14 cellular contexts compared by ENCODE assay signal in the genomic region with DNA sequence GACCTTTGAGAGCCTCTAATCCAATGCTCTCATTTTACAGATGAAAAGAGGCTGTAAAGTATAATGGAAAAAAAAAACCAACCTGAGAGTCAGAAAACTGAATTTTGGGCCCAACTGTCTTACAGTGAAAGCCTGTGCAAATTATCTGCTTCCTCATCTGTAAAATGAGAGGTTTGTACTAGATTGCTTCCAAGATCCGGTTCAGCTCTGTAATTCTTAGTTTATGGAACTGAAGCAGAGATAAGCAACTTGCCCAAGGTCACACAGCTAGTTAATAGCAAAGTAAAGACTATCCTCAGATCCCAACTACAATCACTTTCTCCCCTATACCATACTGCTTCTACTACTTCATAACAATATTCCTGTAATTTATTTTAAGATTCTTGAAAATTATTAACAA. TPM values are rescaled to one million over a fixed set of nuclear protein-coding genes. Genes with fewer than 3 reads are reported as not detected.
DNase-seq lines count a peak whose midpoint lies in the region; ATAC-seq and TF ChIP-seq lines count a peak whose summit lies in the region.
"Had no signal": no experiment of that assay in that cellular context is flagged by ENCODE, and none has a peak within 500 bp of the region (broad histone marks: within the 10 kb centered on the region; RNA-seq: fewer than 3 reads in every experiment).

No MANE protein-coding gene starts in this region.

- H3K9me3 ChIP-seq in HEK293 (ENCODE audit: control insufficient read depth, insufficient read depth, low read depth, low read length) (no peaks in the 10 kb centered on the region), hepatocyte (ENCODE audit: low read depth) (no peaks in the 10 kb centered on the region)
- H3K9me3 ChIP-seq: psoas muscle had no signal

- H3K36me3 Mint-ChIP-seq in CD14-positive monocyte, result peaks cover 0 to 1% of the 10 kb centered on the region in 2 donors

- POLR2A ChIA-PET in HEK293 (lab: Yijun Ruan, JAX), result interaction anchor here (1.2 kb wide), 1 partner anchor 226 kb away, joined by 3 read pairs; the partner anchor contains the start of gene GORASP2
- POLR2A ChIA-PET in GM10248 (lab: Yijun Ruan, JAX), result interaction anchor here (1.1 kb wide), 1 partner anchor 262 kb away, joined by 3 read pairs; no protein-coding TSS in a partner anchor

- H4K20me1 ChIP-seq in hepatocyte (ENCODE audit: insufficient read depth, poor library complexity, severe bottlenecking), result peaks cover 96% of the 10 kb centered on the region

- H2AFZ ChIP-seq in hepatocyte, result no peak overlapping the region

- peaks cover 56% of the 10 kb centered on the region for H3K4me1 Mint-ChIP-seq in CD14-positive monocyte

- DNase-seq in CD14-positive monocyte (ENCODE audit: low spot score) (no peak), hepatocyte (ENCODE audit: low spot score) (no peak), occipital lobe (lab: John Stamatoyannopoulos, UW) (no peak), GM10248 (ENCODE audit: extremely low spot score) (no peak)
- DNase-seq: GOT3, hippocampal formation, psoas muscle, WERI-Rb-1 had no signal

- H3K27ac Mint-ChIP-seq in CD14-positive monocyte, result peak overlapping the region in 4 of 7 donors; percentile 19 to 60 (median 30)
- H3K27ac Mint-ChIP-seq: stimulated activated memory B cell treated with anti-CD40 and anti-IgM and Interleukin-4, amounts not matched to agents 10 μg/mL and 1 μg/mL and 100 μg/mL, for 72 hours had no signal

- H3K27ac ChIP-seq in HEK293 (ENCODE audit: extremely low read depth, low read depth, low read length) (0 out of 2 replicates have a peak overlapping the region, but pooled peaks have one; percentile 26), hepatocyte (no peak overlapping the region)
- H3K27ac ChIP-seq: psoas muscle, RWPE1, WERI-Rb-1 had no signal

- intact Hi-C loops in CD14-positive monocyte (cut with micrococcal nuclease), result no loop called here

- H3K79me2 ChIP-seq in hepatocyte, result peaks cover 98% of the 10 kb centered on the region

- H3K4me2 ChIP-seq in hepatocyte, result peak overlapping the region; percentile 1

- TF ChIP-seq CTCF in CD14-positive monocyte (IDR thresholded peaks at IDR 0.05), result no peak
- TF ChIP-seq CTCF in HEK293 (tag by site-specific recombination; IDR thresholded peaks at IDR 0.05), result no peak
- no peak for TF ChIP-seq CTCF in hepatocyte (IDR thresholded peaks at IDR 0.05; ENCODE audit: poor library complexity)
- no peak for TF ChIP-seq CTCF in GM10248 (IDR thresholded peaks at IDR 0.05; ENCODE audit: control extremely low read depth, extremely low read depth, low read depth, missing control alignments)

- CTCF ChIA-PET in HEK293 (lab: Yijun Ruan, JAX) (no interaction called here), GM10248 (lab: Yijun Ruan, JAX) (interaction anchor here (0.8 to 3.5 kb wide), 7 partner anchors 8 to 262 kb away, joined by 3 to 10 read pairs (median 5); no protein-coding TSS in a partner anchor)

- no peaks in the 10 kb centered on the region for H3K27me3 Mint-ChIP-seq in CD14-positive monocyte (ENCODE audit: low read depth in 3 of 3)
- H3K27me3 Mint-ChIP-seq: stimulated activated memory B cell treated with anti-CD40 and anti-IgM and Interleukin-4, amounts not matched to agents 10 μg/mL and 1 μg/mL and 100 μg/mL, for 72 hours had no signal

- H3K4me1 ChIP-seq in HEK293 (ENCODE audit: control insufficient read depth, insufficient read depth, low read length) (peaks cover 15% of the 10 kb centered on the region), hepatocyte (ENCODE audit: insufficient read depth) (peaks cover 18% of the 10 kb centered on the region)

- no peaks in the 10 kb centered on the region for H3K9me2 ChIP-seq in hepatocyte (replicated peaks; ENCODE audit: insufficient read depth)

- no peaks in the 10 kb centered on the region for H3K27me3 ChIP-seq in hepatocyte

- 17% methylated on average over 1 of the region's 1 CpG for whole genome bisulfite sequencing in hepatocyte (ENCODE audit: low lambda C conversion rate, missing lambda C conversion rate)

- H3K4me3 ChIP-seq in HEK293 (ENCODE audit: low read depth, low read length) (no peak overlapping the region), hepatocyte (no peak overlapping the region)
- H3K4me3 ChIP-seq: psoas muscle had no signal

- H3K4me3 Mint-ChIP-seq in CD14-positive monocyte, result no peak overlapping the region
- H3K4me3 Mint-ChIP-seq: stimulated activated memory B cell treated with anti-CD40 and anti-IgM and Interleukin-4, amounts not matched to agents 10 μg/mL and 1 μg/mL and 100 μg/mL, for 72 hours had no signal

- ATAC-seq in SK-N-SH treated with all-trans-retinoic acid at 6 μM for 48 hours, result peak; percentile 24; the same call in 2 of the 3 replicates
- ATAC-seq in GM21619 (IDR thresholded peaks at IDR 0.05; ENCODE audit: unreplicated experiment), result no peak
- ATAC-seq in GM21381 (IDR thresholded peaks at IDR 0.05; ENCODE audit: unreplicated experiment), result no peak
- ATAC-seq: psoas muscle; stimulated activated memory B cell treated with anti-CD40 and anti-IgM and Interleukin-4, amounts not matched to agents 10 μg/mL and 1 μg/mL and 100 μg/mL, for 72 hours had no signal

- no peaks in the 10 kb centered on the region for H3K9me3 Mint-ChIP-seq in CD14-positive monocyte
- H3K9me3 Mint-ChIP-seq: stimulated activated memory B cell treated with anti-CD40 and anti-IgM and Interleukin-4, amounts not matched to agents 10 μg/mL and 1 μg/mL and 100 μg/mL, for 72 hours had no signal

- H3K36me3 ChIP-seq in HEK293 (ENCODE audit: control insufficient read depth in 2 of 2, insufficient read depth in 1 of 2, low read length in 2 of 2), result no peaks in the 10 kb centered on the region
- H3K36me3 ChIP-seq in hepatocyte (replicated peaks; ENCODE audit: insufficient read depth, low read depth), result no peaks in the 10 kb centered on the region
- H3K36me3 ChIP-seq: WERI-Rb-1 had no signal

TF ChIP-seq in HEK293, 187 proteins besides CTCF, POLR2A, EP300 and RAD21 (continues in another document):
- peak; percentile 67 for TF ChIP-seq SP7 (tag by site-specific recombination; IDR thresholded peaks at IDR 0.05)
- TF ChIP-seq PRDM6 (tag by site-specific recombination; IDR thresholded peaks at IDR 0.05), result peak; percentile 88
- TF ChIP-seq ZNF335 (tag by site-specific recombination; conservative IDR thresholded peaks at IDR 0.05), result no peak
- TF ChIP-seq ZNF549 (tag by site-specific recombination; IDR thresholded peaks at IDR 0.05), result 0 out of 2 replicates have a peak, but pooled peaks have one; percentile 30
- TF ChIP-seq IKZF3 (tag by site-specific recombination; IDR thresholded peaks at IDR 0.05), result peak; percentile 62; the same call in 1 of the 2 replicates

TF ChIP-seq in SK-N-SH treated with all-trans-retinoic acid at 6 μM for 48 hours, 23 proteins besides CTCF, POLR2A, EP300 and RAD21 (continues in another document):
- no peak for TF ChIP-seq OSR1 (CRISPR knock-in tag; IDR thresholded peaks at IDR 0.05)
- no peak for TF ChIP-seq ZNF8 (CRISPR knock-in tag; IDR thresholded peaks at IDR 0.05)
- TF ChIP-seq, protein P1, sequence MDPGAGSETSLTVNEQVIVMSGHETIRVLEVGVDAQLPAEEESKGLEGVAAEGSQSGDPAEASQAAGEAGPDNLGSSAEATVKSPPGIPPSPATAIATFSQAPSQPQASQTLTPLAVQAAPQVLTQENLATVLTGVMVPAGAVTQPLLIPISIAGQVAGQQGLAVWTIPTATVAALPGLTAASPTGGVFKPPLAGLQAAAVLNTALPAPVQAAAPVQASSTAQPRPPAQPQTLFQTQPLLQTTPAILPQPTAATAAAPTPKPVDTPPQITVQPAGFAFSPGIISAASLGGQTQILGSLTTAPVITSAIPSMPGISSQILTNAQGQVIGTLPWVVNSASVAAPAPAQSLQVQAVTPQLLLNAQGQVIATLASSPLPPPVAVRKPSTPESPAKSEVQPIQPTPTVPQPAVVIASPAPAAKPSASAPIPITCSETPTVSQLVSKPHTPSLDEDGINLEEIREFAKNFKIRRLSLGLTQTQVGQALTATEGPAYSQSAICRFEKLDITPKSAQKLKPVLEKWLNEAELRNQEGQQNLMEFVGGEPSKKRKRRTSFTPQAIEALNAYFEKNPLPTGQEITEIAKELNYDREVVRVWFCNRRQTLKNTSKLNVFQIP (CRISPR knock-in tag; IDR thresholded peaks at IDR 0.05; ENCODE audit: borderline replicate concordance, low read depth), result no peak
- TF ChIP-seq PATZ1 (CRISPR knock-in tag; IDR thresholded peaks at IDR 0.05; ENCODE audit: borderline replicate concordance), result no peak
- TF ChIP-seq PPARA (CRISPR knock-in tag; IDR thresholded peaks at IDR 0.05; ENCODE audit: borderline replicate concordance), result no peak
- no peak for TF ChIP-seq ZNF565 (CRISPR knock-in tag; conservative IDR thresholded peaks at IDR 0.05; ENCODE audit: low read depth)
- no peak for TF ChIP-seq ISL1 (CRISPR knock-in tag; IDR thresholded peaks at IDR 0.05)
- no peak for TF ChIP-seq RARB (CRISPR knock-in tag; IDR thresholded peaks at IDR 0.05)
- no peak for TF ChIP-seq ZFP30 (CRISPR knock-in tag; IDR thresholded peaks at IDR 0.05)
- no peak for TF ChIP-seq ZC3H10 (CRISPR knock-in tag; IDR thresholded peaks at IDR 0.05)
- no peak for TF ChIP-seq ZFP3 (CRISPR knock-in tag; IDR thresholded peaks at IDR 0.05)

RNA-seq across cellular contexts. Expression of gene TLK1, which starts 6.3 kb away (rescaled TPM):
- polyA plus RNA-seq in CD14-positive monocyte, result 10 to 100 TPM in 1 of 2 donors, 1 to 10 TPM in 1; 6.3 to 20.0 TPM
- 21.4 and 21.8 TPM in 2 replicates for total RNA-seq in hepatocyte
- 9.2 and 13.0 TPM in 2 replicates for polyA plus RNA-seq in hepatocyte
- 30.1 TPM for total RNA-seq in occipital lobe
